In genomic region chr2:73283545-73284295, GRCh38 we compare ENCODE assay signal across 1 cellular context.
TF ChIP-seq lines count a peak whose summit lies in the region.

No MANE protein-coding gene starts in this region.

TF ChIP-seq in HEK293, 187 proteins besides CTCF, POLR2A, EP300 and RAD21 (continued from another document):
- TF ChIP-seq ZNF518A (tag by site-specific recombination; conservative IDR thresholded peaks at IDR 0.05; ENCODE audit: low read depth) (no peak), ZBTB10 (tag by site-specific recombination; IDR thresholded peaks at IDR 0.05) (0 out of 2 replicates have a peak, but pooled peaks have one; percentile 17), MYNN (tag by site-specific recombination; IDR thresholded peaks at IDR 0.05; ENCODE audit: borderline replicate concordance) (no peak), ZNF280C (tag by site-specific recombination; IDR thresholded peaks at IDR 0.05) (no peak), ZNF175 (tag by site-specific recombination; IDR thresholded peaks at IDR 0.05) (no peak), ZNF513 (tag by site-specific recombination; IDR thresholded peaks at IDR 0.05) (no peak), ZNF555 (tag by site-specific recombination; conservative IDR thresholded peaks at IDR 0.05) (no peak), ZSCAN30 (tag by site-specific recombination; IDR thresholded peaks at IDR 0.05) (no peak; the same call in 1 of the 2 replicates), ZNF266 (tag by site-specific recombination; IDR thresholded peaks at IDR 0.05; ENCODE audit: low read depth) (no peak), ZNF404 (tag by site-specific recombination; IDR thresholded peaks at IDR 0.05) (no peak), ZNF362 (tag by site-specific recombination; IDR thresholded peaks at IDR 0.05) (no peak), KLF10 (tag by site-specific recombination; IDR thresholded peaks at IDR 0.05) (no peak), ZNF473 (tag by site-specific recombination; IDR thresholded peaks at IDR 0.05) (no peak), ZNF148 (tag by site-specific recombination; IDR thresholded peaks at IDR 0.05; ENCODE audit: borderline replicate concordance) (no peak), GLI4 (tag by site-specific recombination; IDR thresholded peaks at IDR 0.05) (no peak)
